ENCODE assay signal across 8 cellular contexts in the genomic region with DNA sequence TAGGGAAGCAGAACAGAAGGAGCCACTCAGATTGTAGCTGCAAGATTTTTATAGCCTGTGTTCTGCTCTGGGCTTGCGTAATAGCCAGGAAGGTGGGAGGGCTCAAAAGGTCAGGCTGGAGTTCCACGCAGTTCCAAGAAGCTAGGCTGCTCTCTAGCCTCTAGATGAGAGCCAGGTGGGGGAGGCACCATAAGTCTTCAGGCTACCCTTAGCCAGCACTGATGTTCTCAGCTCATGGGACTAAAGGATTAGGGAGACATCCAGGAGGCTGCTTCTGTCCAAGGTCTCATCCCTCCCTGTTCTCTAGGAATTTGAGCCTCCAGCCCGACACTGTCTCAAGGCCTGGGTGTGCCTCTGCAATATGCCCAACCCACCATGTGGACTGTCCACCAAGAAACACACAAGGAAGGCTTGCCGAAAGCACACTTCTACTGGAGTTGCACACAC.
DNase-seq lines count a peak whose midpoint lies in the region; ATAC-seq and TF ChIP-seq lines count a peak whose summit lies in the region.

No MANE protein-coding gene starts in this region.

- peaks cover 17 to 37% of the 10 kb centered on the region in 2 donors for H3K4me1 ChIP-seq in duodenal mucosa (ENCODE audit: control insufficient read depth in 1 of 2, insufficient read depth in 2 of 2, low read length in 2 of 2)
- peaks cover 16 to 49% of the 10 kb centered on the region in 2 donors for H3K4me1 ChIP-seq in muscle layer of duodenum (ENCODE audit: control insufficient read depth in 1 of 2, insufficient read depth in 2 of 2, low read length in 2 of 2)

- H3K9ac ChIP-seq in duodenal mucosa (ENCODE audit: low read depth in 1 of 2, low read length in 2 of 2) = peak overlapping the region; percentile 66 to 89

- DNase-seq in NOMO-1 treated with DMSO at 0.1 percent for 48 hours (lab: John Stamatoyannopoulos, UW; ENCODE audit: unreplicated experiment) (peak; percentile 76), NCI-H187 (lab: John Stamatoyannopoulos, UW) (no peak), iPS-NIHi11 (ENCODE audit: low spot score) (no peak)

- H3K36me3 ChIP-seq in duodenal mucosa (ENCODE audit: control insufficient read depth in 1 of 2, insufficient read depth in 2 of 2, low read length in 2 of 2) = peaks cover 2 to 28% of the 10 kb centered on the region in 2 donors
- peaks cover 18 to 25% of the 10 kb centered on the region in 2 donors for H3K36me3 ChIP-seq in muscle layer of duodenum (ENCODE audit: control insufficient read depth in 1 of 2, insufficient read depth in 2 of 2, low read length in 2 of 2)

- no peaks in the 10 kb centered on the region for H3K27me3 ChIP-seq in duodenal mucosa (ENCODE audit: control insufficient read depth in 1 of 2, insufficient read depth in 2 of 2, low read length in 2 of 2)
- no peaks in the 10 kb centered on the region for H3K27me3 ChIP-seq in muscle layer of duodenum (ENCODE audit: low read depth, low read length)

- no peak for ATAC-seq in HG03520 (IDR thresholded peaks at IDR 0.05; ENCODE audit: unreplicated experiment)
- ATAC-seq in HG03095 (IDR thresholded peaks at IDR 0.05; ENCODE audit: unreplicated experiment) = no peak

- H3K27ac ChIP-seq in C4-2B (peak overlapping the region; percentile 67), duodenal mucosa (ENCODE audit: low read depth, low read length) (peak overlapping the region; percentile 16), muscle layer of duodenum (ENCODE audit: low read length) (peak overlapping the region; percentile 89)

- TF ChIP-seq CTCF in C4-2B (conservative IDR thresholded peaks at IDR 0.05) = no peak

- H3K9me3 ChIP-seq in duodenal mucosa (ENCODE audit: control insufficient read depth in 1 of 2, low read length in 2 of 2) = no peaks in the 10 kb centered on the region
- no peaks in the 10 kb centered on the region for H3K9me3 ChIP-seq in muscle layer of duodenum (ENCODE audit: control insufficient read depth in 1 of 2, low read length in 2 of 2)

- H3K4me3 ChIP-seq in duodenal mucosa (ENCODE audit: low read depth in 1 of 2, low read length in 2 of 2) = peak overlapping the region; percentile 80 to 85
- peak overlapping the region; percentile 74 to 89 for H3K4me3 ChIP-seq in muscle layer of duodenum (ENCODE audit: low read depth in 1 of 2, low read length in 2 of 2)

Comparison
In these comparisons a context has a peak if more than half of its experiments do, and no peak if none do; other contexts are left out.
1. H3K27ac ChIP-seq: peak in every context shown above with its lines; median percentile 89 in muscle layer of duodenum; 67 in C4-2B; 16 in duodenal mucosa.